ENCODE assay signal across 25 cellular contexts in the genomic region with DNA sequence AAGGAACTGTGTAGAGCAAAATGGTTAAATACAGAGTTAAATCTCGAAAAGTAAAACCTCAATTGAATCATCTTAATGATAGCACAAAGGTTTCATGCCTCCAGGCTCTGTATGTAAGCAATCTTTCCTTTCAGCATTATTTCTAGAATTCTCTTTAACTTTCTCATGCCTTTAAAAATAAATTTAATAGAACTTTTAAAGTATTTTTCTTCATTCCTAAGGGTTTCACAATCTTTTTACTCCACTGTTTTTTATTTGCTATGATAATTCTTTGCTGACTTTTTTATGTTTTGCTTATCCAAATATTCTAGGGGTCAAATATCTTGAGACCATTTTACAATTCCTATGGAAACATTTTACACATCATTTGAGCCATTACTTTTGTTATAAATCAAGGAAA.
DNase-seq lines count a peak whose midpoint lies in the region; ATAC-seq and TF ChIP-seq lines count a peak whose summit lies in the region.
"Had no signal": no experiment of that assay in that cellular context is flagged by ENCODE, and none has a peak within 500 bp of the region (broad histone marks: within the 10 kb centered on the region; RNA-seq: fewer than 3 reads in every experiment).

No MANE protein-coding gene starts in this region.

- H3K27ac Mint-ChIP-seq in GM23338, result no peak overlapping the region
- H3K27ac Mint-ChIP-seq: CD4-positive, alpha-beta memory T cell had no signal

- no peak overlapping the region for H3K4me3 Mint-ChIP-seq in GM23338
- H3K4me3 Mint-ChIP-seq: CD4-positive, alpha-beta memory T cell had no signal

- H3F3A ChIP-seq in GM23338 (replicated peaks; ENCODE audit: low read depth), result no peaks in the 10 kb centered on the region

- ATAC-seq in GM23338, result no peak
- ATAC-seq: Panc1 had no signal

- no peak overlapping the region for H3K4me3 ChIP-seq in AG09309 (ENCODE audit: control insufficient read depth, low read depth, low read length)
- H3K4me3 ChIP-seq in adipocyte (ENCODE audit: low read length), result no peak overlapping the region
- H3K4me3 ChIP-seq in fibroblast of villous mesenchyme (ENCODE audit: low read depth, low read length), result no peak overlapping the region
- no peak overlapping the region for H3K4me3 ChIP-seq in GM23338
- no peak overlapping the region for H3K4me3 ChIP-seq in right atrium auricular region
- H3K4me3 ChIP-seq: MG63 had no signal

- H3K4me1 Mint-ChIP-seq in GM23338, result peaks cover 2% of the 10 kb centered on the region; the same call in 2 of the 3 replicates
- H3K4me1 Mint-ChIP-seq: CD4-positive, alpha-beta memory T cell had no signal

- H2AFZ ChIP-seq in GM23338, result no peak overlapping the region

- H3K36me3 Mint-ChIP-seq in GM23338 (ENCODE audit: low read depth), result no peaks in the 10 kb centered on the region
- H3K36me3 Mint-ChIP-seq: CD4-positive, alpha-beta memory T cell had no signal

- H3K36me3 ChIP-seq in adipocyte (ENCODE audit: control insufficient read depth, insufficient read depth, low read length, severe bottlenecking) (no peaks in the 10 kb centered on the region), GM23338 (ENCODE audit: insufficient read depth) (no peaks in the 10 kb centered on the region), right atrium auricular region (no peaks in the 10 kb centered on the region)
- H3K36me3 ChIP-seq: MG63 had no signal

- no peak overlapping the region for H3K27ac ChIP-seq in RWPE1
- H3K27ac ChIP-seq in GM23338 (ENCODE audit: low read depth), result no peak overlapping the region
- H3K27ac ChIP-seq in right atrium auricular region, result no peak overlapping the region

- TF ChIP-seq CTCF in AG09309 (IDR thresholded peaks at IDR 0.05; ENCODE audit: control insufficient read depth, insufficient read depth, low read depth, low read length, missing control alignments), result no peak
- TF ChIP-seq CTCF in fibroblast of villous mesenchyme (IDR thresholded peaks at IDR 0.05; ENCODE audit: insufficient read depth, low read depth, low read length), result no peak
- no peak for TF ChIP-seq CTCF in RWPE1 (conservative IDR thresholded peaks at IDR 0.05; ENCODE audit: low read depth)
- no peak for TF ChIP-seq CTCF in GM23338 (conservative IDR thresholded peaks at IDR 0.05; ENCODE audit: low read depth in 2 of 2)
- no peak for TF ChIP-seq CTCF in right atrium auricular region (IDR thresholded peaks at IDR 0.05)

- no peaks in the 10 kb centered on the region for H3K27me3 ChIP-seq in adipocyte (replicated peaks; ENCODE audit: control insufficient read depth, insufficient read depth, low read length)
- no peaks in the 10 kb centered on the region for H3K27me3 ChIP-seq in GM23338 (ENCODE audit: insufficient read depth)
- no peaks in the 10 kb centered on the region for H3K27me3 ChIP-seq in right atrium auricular region
- H3K27me3 ChIP-seq: MG63 had no signal

- H3K9me3 Mint-ChIP-seq in GM23338, result no peaks in the 10 kb centered on the region
- H3K9me3 Mint-ChIP-seq: CD4-positive, alpha-beta memory T cell had no signal

- DNase-seq in AG09309 (ENCODE audit: low read depth), result peak; percentile 24
- peak; percentile 9 for DNase-seq in GM04504 (ENCODE audit: low read depth)
- DNase-seq in adipocyte (ENCODE audit: low read depth), result peak; percentile 60
- DNase-seq in fibroblast of villous mesenchyme (ENCODE audit: low read depth), result peak; percentile 56
- DNase-seq in RWPE1 (ENCODE audit: low spot score), result no peak
- DNase-seq in activated CD8-positive, alpha-beta memory T cell treated with anti-CD3 and anti-CD28 coated beads, Interleukin-2, amount 50 U/mL, for 4 hours, result no peak
- no peak for DNase-seq in GM23338 (ENCODE audit: low spot score)
- DNase-seq in right atrium auricular region (ENCODE audit: low spot score), result no peak
- DNase-seq: 8988T; ACHN; AML-193; C1 segment of cervical spinal cord; CD4-positive, alpha-beta memory T cell; COR-L47; DMS53; GDM1; KBM-7; MG63; NCI-H1105 treated with DMSO at 0.1 percent for 48 hours; NCI-H146; NCI-H2029; NCI-H526 treated with DMSO at 0.1 percent for 48 hours; SHP77 treated with DMSO at 0.1 percent for 48 hours; SW 1271 had no signal

- H3K79me2 ChIP-seq in GM23338 (replicated peaks; ENCODE audit: insufficient read depth), result no peaks in the 10 kb centered on the region

- H3K9me3 ChIP-seq in adipocyte (ENCODE audit: control insufficient read depth, low read length) (no peaks in the 10 kb centered on the region), right atrium auricular region (no peaks in the 10 kb centered on the region)
- H3K9me3 ChIP-seq: MG63 had no signal

- CTCF ChIA-PET in RWPE1 (lab: Yijun Ruan, JAX), result no interaction called here

- H4K20me1 ChIP-seq in GM23338 (replicated peaks; ENCODE audit: insufficient read depth), result no peaks in the 10 kb centered on the region

- H3K27me3 Mint-ChIP-seq in GM23338 (ENCODE audit: insufficient read depth, low read depth, poor library complexity), result no peaks in the 10 kb centered on the region

- no peak overlapping the region for H3K4me2 ChIP-seq in GM23338

- H3K4me1 ChIP-seq in adipocyte (ENCODE audit: control insufficient read depth, insufficient read depth, low read length), result peaks cover 11% of the 10 kb centered on the region
- H3K4me1 ChIP-seq in GM23338 (ENCODE audit: insufficient read depth), result peaks cover 8% of the 10 kb centered on the region
- H3K4me1 ChIP-seq in right atrium auricular region, result no peaks in the 10 kb centered on the region

- H3K9me2 ChIP-seq in GM23338 (ENCODE audit: insufficient read depth), result no peaks in the 10 kb centered on the region

- POLR2A ChIA-PET in RWPE1 (lab: Yijun Ruan, JAX; ENCODE audit: low non-redundant PET), result no interaction called here

- no peak overlapping the region for H3K9ac ChIP-seq in adipocyte (ENCODE audit: low read length)

TF ChIP-seq in GM23338, 12 proteins besides CTCF, POLR2A, EP300 and RAD21 (continues in another document):
- TF ChIP-seq EZH2 (IDR thresholded peaks at IDR 0.05; ENCODE audit: low read depth, unreplicated experiment) (no peak), EZH2phosphoT487 (IDR thresholded peaks at IDR 0.05; ENCODE audit: unreplicated experiment) (no peak), ZNF114 (CRISPR knock-in tag; IDR thresholded peaks at IDR 0.05) (no peak), ZNF331 (CRISPR knock-in tag; IDR thresholded peaks at IDR 0.05; ENCODE audit: low read depth) (no peak), NANOG (IDR thresholded peaks at IDR 0.05; ENCODE audit: borderline replicate concordance) (no peak), JUNB (IDR thresholded peaks at IDR 0.05; ENCODE audit: unreplicated experiment) (no peak), POLR2AphosphoS5 (IDR thresholded peaks at IDR 0.05; ENCODE audit: low read depth) (no peak)
- TF ChIP-seq, protein P1, sequence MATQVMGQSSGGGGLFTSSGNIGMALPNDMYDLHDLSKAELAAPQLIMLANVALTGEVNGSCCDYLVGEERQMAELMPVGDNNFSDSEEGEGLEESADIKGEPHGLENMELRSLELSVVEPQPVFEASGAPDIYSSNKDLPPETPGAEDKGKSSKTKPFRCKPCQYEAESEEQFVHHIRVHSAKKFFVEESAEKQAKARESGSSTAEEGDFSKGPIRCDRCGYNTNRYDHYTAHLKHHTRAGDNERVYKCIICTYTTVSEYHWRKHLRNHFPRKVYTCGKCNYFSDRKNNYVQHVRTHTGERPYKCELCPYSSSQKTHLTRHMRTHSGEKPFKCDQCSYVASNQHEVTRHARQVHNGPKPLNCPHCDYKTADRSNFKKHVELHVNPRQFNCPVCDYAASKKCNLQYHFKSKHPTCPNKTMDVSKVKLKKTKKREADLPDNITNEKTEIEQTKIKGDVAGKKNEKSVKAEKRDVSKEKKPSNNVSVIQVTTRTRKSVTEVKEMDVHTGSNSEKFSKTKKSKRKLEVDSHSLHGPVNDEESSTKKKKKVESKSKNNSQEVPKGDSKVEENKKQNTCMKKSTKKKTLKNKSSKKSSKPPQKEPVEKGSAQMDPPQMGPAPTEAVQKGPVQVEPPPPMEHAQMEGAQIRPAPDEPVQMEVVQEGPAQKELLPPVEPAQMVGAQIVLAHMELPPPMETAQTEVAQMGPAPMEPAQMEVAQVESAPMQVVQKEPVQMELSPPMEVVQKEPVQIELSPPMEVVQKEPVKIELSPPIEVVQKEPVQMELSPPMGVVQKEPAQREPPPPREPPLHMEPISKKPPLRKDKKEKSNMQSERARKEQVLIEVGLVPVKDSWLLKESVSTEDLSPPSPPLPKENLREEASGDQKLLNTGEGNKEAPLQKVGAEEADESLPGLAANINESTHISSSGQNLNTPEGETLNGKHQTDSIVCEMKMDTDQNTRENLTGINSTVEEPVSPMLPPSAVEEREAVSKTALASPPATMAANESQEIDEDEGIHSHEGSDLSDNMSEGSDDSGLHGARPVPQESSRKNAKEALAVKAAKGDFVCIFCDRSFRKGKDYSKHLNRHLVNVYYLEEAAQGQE (IDR thresholded peaks at IDR 0.05; ENCODE audit: unreplicated experiment), result no peak

Comparison
In these comparisons a context has a peak if more than half of its experiments do, and no peak if none do; other contexts are left out.
1. DNase-seq: peak in AG09309 (single experiment), GM04504 (single experiment), adipocyte (single experiment) and fibroblast of villous mesenchyme (single experiment); none in RWPE1 (single experiment), activated CD8-positive, alpha-beta memory T cell treated with anti-CD3 and anti-CD28 coated beads, Interleukin-2, amount 50 U/mL, for 4 hours (single experiment), GM23338 (single experiment) and right atrium auricular region (single experiment).